In genomic region chr14:53368714-53369191, GRCh38 we compare ENCODE assay signal across 14 cellular contexts.
DNase-seq lines count a peak whose midpoint lies in the region; TF ChIP-seq lines count a peak whose summit lies in the region.
"Had no signal": no experiment of that assay in that cellular context is flagged by ENCODE, and none has a peak within 500 bp of the region (broad histone marks: within the 10 kb centered on the region; RNA-seq: fewer than 3 reads in every experiment).

No MANE protein-coding gene starts in this region.

- no peaks in the 10 kb centered on the region for H3K36me3 ChIP-seq in fibroblast of lung (ENCODE audit: control insufficient read depth, insufficient read depth, low read length)

- no peak overlapping the region for H3K9ac ChIP-seq in fibroblast of lung (ENCODE audit: insufficient read depth, low read length)
- H3K9ac ChIP-seq: parathyroid adenoma had no signal

- H3K9me3 ChIP-seq in fibroblast of lung (ENCODE audit: control insufficient read depth, insufficient read depth, low read depth, low read length), result no peaks in the 10 kb centered on the region

- no peaks in the 10 kb centered on the region for H3K79me2 ChIP-seq in fibroblast of lung (ENCODE audit: control insufficient read depth, insufficient read depth, low read length)
- H3K79me2 ChIP-seq: parathyroid adenoma had no signal

- DNase-seq in Caki2 (ENCODE audit: low read depth) (peak; percentile 39), RPMI7951 (ENCODE audit: low read depth) (peak; percentile 75), fibroblast of lung (ENCODE audit: low read depth in 2 of 2) (peak; percentile 92 to 93), osteocyte (ENCODE audit: extremely low spot score, unreplicated experiment) (no peak), germinal center (ENCODE audit: low spot score) (no peak), cerebellum (ENCODE audit: low spot score) (no peak), nephron progenitor cell (no peak)
- DNase-seq in activated CD4-positive, alpha-beta T cell treated with anti-CD3 and anti-CD28 coated beads, Interleukin-2, amount 50 U/mL, for 4 hours, result no peak
- DNase-seq: CD8-positive, alpha-beta memory T cell; immature natural killer cell; NCI-H2227 treated with DMSO at 0.1 percent for 48 hours had no signal

- H3K4me3 Mint-ChIP-seq in osteocyte (ENCODE audit: unreplicated experiment) (no peak overlapping the region), nephron progenitor cell (no peak overlapping the region)
- H3K4me3 Mint-ChIP-seq: CD8-positive, alpha-beta memory T cell; immature natural killer cell had no signal

- no peaks in the 10 kb centered on the region for H3K27me3 ChIP-seq in fibroblast of lung (ENCODE audit: control insufficient read depth, insufficient read depth, low read length)

- H3K4me3 ChIP-seq in fibroblast of lung (replicated peaks in 1 of 4; ENCODE audit: control extremely low read depth in 1 of 4, insufficient read depth in 1 of 4, low read depth in 3 of 4, low read length in 4 of 4), result no peak overlapping the region
- H3K4me3 ChIP-seq: K562 had no signal

- H3K27me3 Mint-ChIP-seq in osteocyte (ENCODE audit: unreplicated experiment) (peaks cover 13% of the 10 kb centered on the region), nephron progenitor cell (ENCODE audit: low read depth, poor library complexity) (peaks cover 2% of the 10 kb centered on the region)

- H3K4me1 Mint-ChIP-seq in osteocyte (ENCODE audit: unreplicated experiment) (peaks cover 65% of the 10 kb centered on the region), nephron progenitor cell (peaks cover 36% of the 10 kb centered on the region)
- H3K4me1 Mint-ChIP-seq: CD8-positive, alpha-beta memory T cell; immature natural killer cell had no signal

- H3K9me3 Mint-ChIP-seq in osteocyte (ENCODE audit: unreplicated experiment) (no peaks in the 10 kb centered on the region), nephron progenitor cell (peaks cover 8% of the 10 kb centered on the region)

- no peaks in the 10 kb centered on the region for H4K20me1 ChIP-seq in fibroblast of lung (ENCODE audit: control insufficient read depth, extremely low read depth, insufficient read depth, low read length)

- H3K4me2 ChIP-seq in fibroblast of lung (ENCODE audit: extremely low read depth, insufficient read depth, low read length), result peak overlapping the region; percentile 1

- no peak overlapping the region for H2AFZ ChIP-seq in fibroblast of lung (ENCODE audit: low read length)
- H2AFZ ChIP-seq: parathyroid adenoma had no signal

- in situ Hi-C loops in Caki2 (cut with HindIII; ENCODE audit: low pct_unique_long_range_greater_than_20kb, low sequenced_read_pairs), result no loop called here

- H3K36me3 Mint-ChIP-seq in osteocyte (ENCODE audit: unreplicated experiment) (no peaks in the 10 kb centered on the region), nephron progenitor cell (ENCODE audit: low read depth) (peaks cover 7% of the 10 kb centered on the region)
- H3K36me3 Mint-ChIP-seq: immature natural killer cell had no signal

- peak overlapping the region; percentile 57 for H3K27ac ChIP-seq in fibroblast of lung (ENCODE audit: insufficient read depth, low read length)
- H3K27ac ChIP-seq: parathyroid adenoma, VCaP had no signal

- H3K4me1 ChIP-seq in fibroblast of lung (ENCODE audit: control insufficient read depth, extremely low read depth, insufficient read depth, low read length), result peaks cover 20% of the 10 kb centered on the region
- H3K4me1 ChIP-seq: parathyroid adenoma had no signal

- peak overlapping the region; percentile 87 for H3K27ac Mint-ChIP-seq in osteocyte (ENCODE audit: unreplicated experiment)
- H3K27ac Mint-ChIP-seq in nephron progenitor cell, result no peak overlapping the region
- H3K27ac Mint-ChIP-seq: CD8-positive, alpha-beta memory T cell; immature natural killer cell had no signal

- TF ChIP-seq CTCF in fibroblast of lung (conservative IDR thresholded peaks at IDR 0.05 in 1 of 2, IDR thresholded peaks at IDR 0.05 in 1 of 2; ENCODE audit: low read depth in 1 of 2, low read length in 2 of 2) (no peak), osteocyte (IDR thresholded peaks at IDR 0.05) (no peak), nephron progenitor cell (IDR thresholded peaks at IDR 0.05) (no peak)

Comparison
In these comparisons a context has a peak if more than half of its experiments do, and no peak if none do; other contexts are left out.
1. DNase-seq: peak in Caki2 (single experiment), RPMI7951 (single experiment) and fibroblast of lung (2 of 2); none in osteocyte (single experiment), germinal center (single experiment), cerebellum (single experiment), nephron progenitor cell (single experiment) and activated CD4-positive, alpha-beta T cell treated with anti-CD3 and anti-CD28 coated beads, Interleukin-2, amount 50 U/mL, for 4 hours (0 of 2).